24 cellular contexts compared by ENCODE assay signal in the genomic region with DNA sequence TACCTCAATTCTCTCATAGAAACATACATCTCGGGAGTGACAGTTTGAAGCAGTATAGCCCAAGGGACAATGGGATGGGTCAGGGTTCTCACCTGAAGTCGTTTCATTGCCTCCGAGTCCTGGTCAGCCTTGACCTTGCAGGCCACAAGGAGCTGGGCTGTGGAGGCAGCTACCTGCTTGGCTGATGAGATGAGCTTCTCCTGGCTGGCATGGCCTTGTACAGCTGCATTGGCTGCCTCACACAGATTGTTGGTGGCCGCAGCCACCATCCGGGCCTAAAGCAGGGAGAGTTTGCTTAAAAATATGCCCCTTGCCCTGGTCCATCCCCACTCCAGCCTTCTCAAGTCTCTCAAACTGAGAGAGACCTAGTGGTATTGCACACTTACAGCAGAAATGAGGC. TPM values are rescaled to one million over a fixed set of nuclear protein-coding genes. Genes with fewer than 3 reads are reported as not detected.
"Had no signal": no experiment of that assay in that cellular context is flagged by ENCODE, and none has a peak within 500 bp of the region (broad histone marks: within the 10 kb centered on the region; RNA-seq: fewer than 3 reads in every experiment).

No MANE protein-coding gene starts in this region.

- H3K27me3 Mint-ChIP-seq: activated CD4-positive, alpha-beta T cell treated with anti-CD3 and anti-CD28 coated beads for 36 hours; activated naive CD8-positive, alpha-beta T cell; central memory CD8-positive, alpha-beta T cell; naive thymus-derived CD4-positive, alpha-beta T cell had no signal

- H3K4me1 ChIP-seq: neural progenitor cell, uterus had no signal

- H3K36me3 ChIP-seq: neural progenitor cell, ovary, uterus had no signal

- H3K36me3 Mint-ChIP-seq: activated naive CD8-positive, alpha-beta T cell had no signal

- H3K4me1 Mint-ChIP-seq: neural progenitor cell, WTC11 had no signal

- H3K27ac Mint-ChIP-seq: activated CD4-positive, alpha-beta T cell treated with anti-CD3 and anti-CD28 coated beads for 36 hours; activated T-helper 1 cell treated with anti-CD3 and anti-CD28 coated beads, Interleukin-12 subunit alpha, Interleukin-12 subunit beta, Interleukin-2, Interleukin-4 antibody, amounts not matched to agents 30 ng/mL and 10 ng/mL and 1 ng/mL, durations not matched to agents 14 hours and 24 hours and 36 hours; neural progenitor cell; T-helper 2 cell treated with Interferon-gamma antibody and Interleukin-4, amounts not matched to agents 5 μg/mL and 100 μg/mL, for 36 hours; WTC11 had no signal

- DNase-seq: activated CD4-positive, alpha-beta T cell treated with anti-CD3 and anti-CD28 coated beads for 36 hours; activated CD4-positive, alpha-beta T cell treated with anti-CD3 and anti-CD28 coated beads, Interleukin-2, amount 50 U/mL, for 48 hours; activated gamma-delta T cell treated with Interleukin-2 at 50 U/mL for 16 hours; amniotic stem cell; body of pancreas; cortex of kidney; effector CD4-positive, alpha-beta T cell; mesendoderm; naive thymus-derived CD4-positive, alpha-beta T cell; ovary; stimulated activated CD4-positive, alpha-beta T cell treated with anti-CD3 and anti-CD28 coated beads, Interleukin-12 subunit alpha, Interleukin-12 subunit beta, amount 100 ng/mL, for 4 hours; stimulated activated CD4-positive, alpha-beta T cell treated with anti-CD3 and anti-CD28 coated beads, Interleukin-1b, Interleukin-23, amount 100 ng/mL, for 48 hours; stimulated activated CD8-positive, alpha-beta memory T cell treated with anti-CD3 and anti-CD28 coated beads, Interleukin-4, amount 100 ng/mL, for 48 hours; stimulated activated naive CD8-positive, alpha-beta T cell treated with anti-CD3 and anti-CD28 coated beads, Interleukin-15, Interleukin-2, amounts not matched to agents 100 U/mL and 50 U/mL, for 24 hours; SW 1271; testis had no signal

- H3K27ac ChIP-seq: neural progenitor cell, ovary had no signal

- ATAC-seq: activated CD4-positive, alpha-beta T cell treated with anti-CD3 and anti-CD28 coated beads for 36 hours; body of pancreas; naive thymus-derived CD4-positive, alpha-beta T cell; stimulated activated naive CD8-positive, alpha-beta T cell treated with anti-CD3 and anti-CD28 coated beads, Interleukin-15, Interleukin-2, amounts not matched to agents 100 U/mL and 50 U/mL, for 24 hours; WTC11 had no signal

- H3K4me2 ChIP-seq: neural progenitor cell had no signal

- H2AFZ ChIP-seq: neural progenitor cell had no signal

- H3K4me3 ChIP-seq: body of pancreas, neural progenitor cell, ovary, testis, uterus had no signal

- H3K9me3 Mint-ChIP-seq: activated T-helper 1 cell treated with anti-CD3 and anti-CD28 coated beads, Interleukin-12 subunit alpha, Interleukin-12 subunit beta, Interleukin-2, Interleukin-4 antibody, amounts not matched to agents 30 ng/mL and 10 ng/mL and 1 ng/mL, durations not matched to agents 14 hours and 24 hours and 36 hours; central memory CD8-positive, alpha-beta T cell; naive thymus-derived CD4-positive, alpha-beta T cell; neural progenitor cell; T-helper 2 cell treated with Interferon-gamma antibody and Interleukin-4, amounts not matched to agents 5 μg/mL and 100 μg/mL, for 36 hours; WTC11 had no signal

- H3K4me3 Mint-ChIP-seq: activated CD4-positive, alpha-beta T cell treated with anti-CD3 and anti-CD28 coated beads for 36 hours; activated naive CD8-positive, alpha-beta T cell; activated T-helper 1 cell treated with anti-CD3 and anti-CD28 coated beads, Interleukin-12 subunit alpha, Interleukin-12 subunit beta, Interleukin-2, Interleukin-4 antibody, amounts not matched to agents 30 ng/mL and 10 ng/mL and 1 ng/mL, durations not matched to agents 14 hours and 24 hours and 36 hours; central memory CD8-positive, alpha-beta T cell; naive thymus-derived CD4-positive, alpha-beta T cell; T-helper 2 cell treated with Interferon-gamma antibody and Interleukin-4, amounts not matched to agents 5 μg/mL and 100 μg/mL, for 36 hours; WTC11 had no signal

- H3K9me3 ChIP-seq: body of pancreas, ovary, testis, uterus had no signal

- H3K9ac ChIP-seq: neural progenitor cell had no signal

- H3K27me3 ChIP-seq: body of pancreas, neural progenitor cell, ovary, testis, uterus had no signal

RNA-seq across cellular contexts. Expression of gene CA9, which starts 24.5 kb away (rescaled TPM):
- total RNA-seq: activated T-helper 1 cell treated with anti-CD3 and anti-CD28 coated beads, Interleukin-12 subunit alpha, Interleukin-12 subunit beta, Interleukin-2, Interleukin-4 antibody, amounts not matched to agents 30 ng/mL and 10 ng/mL and 1 ng/mL, durations not matched to agents 14 hours and 24 hours and 36 hours; sciatic nerve had no signal
- polyA plus RNA-seq: naive thymus-derived CD4-positive, alpha-beta T cell had no signal

RNA-seq across cellular contexts. Expression of gene ARHGEF39, which starts 33.2 kb away (rescaled TPM):
- total RNA-seq: sciatic nerve had no signal
